10 cellular contexts compared by ENCODE assay signal in the genomic region with DNA sequence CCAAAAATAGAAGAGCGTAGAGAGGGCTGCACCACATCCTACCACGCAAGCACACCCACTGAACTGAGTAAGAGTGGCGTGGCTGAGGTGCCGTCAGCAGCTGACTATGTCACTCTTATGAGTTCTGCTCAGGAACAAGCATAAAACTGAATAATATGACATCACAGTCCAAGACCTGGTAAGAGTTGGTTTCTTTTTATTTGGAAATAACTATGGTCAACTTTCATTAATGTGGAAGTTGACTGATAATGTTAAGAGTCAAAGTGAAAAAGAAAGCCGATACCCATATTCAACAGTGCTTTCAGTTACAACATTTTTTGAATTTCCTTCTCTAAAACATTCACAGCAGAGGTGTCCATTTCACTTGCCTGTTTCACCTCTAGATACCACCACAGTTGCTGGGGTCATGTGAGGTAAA. TPM values are rescaled to one million over a fixed set of nuclear protein-coding genes. Genes with fewer than 3 reads are reported as not detected.
DNase-seq lines count a peak whose midpoint lies in the region; ATAC-seq and TF ChIP-seq lines count a peak whose summit lies in the region.
"Had no signal": no experiment of that assay in that cellular context is flagged by ENCODE, and none has a peak within 500 bp of the region (broad histone marks: within the 10 kb centered on the region; RNA-seq: fewer than 3 reads in every experiment).

No MANE protein-coding gene starts in this region.

- no peaks in the 10 kb centered on the region for H3K9me3 ChIP-seq in A673 (ENCODE audit: low read depth, low read length, poor library complexity, severe bottlenecking)

- H3K27ac Mint-ChIP-seq in T-helper 2 cell treated with Interferon-gamma antibody and Interleukin-4, amounts not matched to agents 5 μg/mL and 100 μg/mL, for 36 hours: peak overlapping the region; percentile 69

- H3K9me3 Mint-ChIP-seq in T-helper 2 cell treated with Interferon-gamma antibody and Interleukin-4, amounts not matched to agents 5 μg/mL and 100 μg/mL, for 36 hours: no peaks in the 10 kb centered on the region

- H3K36me3 Mint-ChIP-seq in T-helper 2 cell treated with Interferon-gamma antibody and Interleukin-4, amounts not matched to agents 5 μg/mL and 100 μg/mL, for 36 hours (ENCODE audit: low read depth): peaks cover 60% of the 10 kb centered on the region

- no peaks in the 10 kb centered on the region for H3K4me1 ChIP-seq in A673 (ENCODE audit: insufficient read depth, low read length, poor library complexity, severe bottlenecking)

- no peaks in the 10 kb centered on the region for H3K27me3 Mint-ChIP-seq in T-helper 2 cell treated with Interferon-gamma antibody and Interleukin-4, amounts not matched to agents 5 μg/mL and 100 μg/mL, for 36 hours (ENCODE audit: low read depth)

- POLR2A ChIA-PET in A673 (lab: Charles Lee; ENCODE audit: low non-redundant PET): no interaction called here

- H3K27me3 ChIP-seq in A673 (replicated peaks; ENCODE audit: insufficient read depth, low read depth, low read length, poor library complexity): no peaks in the 10 kb centered on the region

- H3K4me3 ChIP-seq in A673 (ENCODE audit: low read depth, low read length, poor library complexity, severe bottlenecking): no peak overlapping the region
- H3K4me3 ChIP-seq: PC-9 had no signal

- peaks cover 31% of the 10 kb centered on the region for H3K4me1 Mint-ChIP-seq in T-helper 2 cell treated with Interferon-gamma antibody and Interleukin-4, amounts not matched to agents 5 μg/mL and 100 μg/mL, for 36 hours (ENCODE audit: low read depth)

- H3K36me3 ChIP-seq in A673 (ENCODE audit: insufficient read depth, low read length, poor library complexity, severe bottlenecking): peaks cover 6% of the 10 kb centered on the region

- CTCF ChIA-PET in A673 (lab: Charles Lee): no interaction called here

- no peak for TF ChIP-seq CTCF in A673 (conservative IDR thresholded peaks at IDR 0.05; ENCODE audit: low read depth, low read length)

- no peak overlapping the region for H3K27ac ChIP-seq in A673 (ENCODE audit: low read depth, low read length, poor library complexity, severe bottlenecking)
- H3K27ac ChIP-seq: PC-9 had no signal

- DNase-seq in CD1c-positive myeloid dendritic cell (ENCODE audit: extremely low spot score): peak; percentile 76
- no peak for DNase-seq in T-helper 2 cell treated with Interferon-gamma antibody and Interleukin-4, amounts not matched to agents 5 μg/mL and 100 μg/mL, for 36 hours (ENCODE audit: low spot score)
- no peak for DNase-seq in NCI-H1694 treated with DMSO at 0.1 percent for 48 hours (lab: John Stamatoyannopoulos, UW)
- DNase-seq in dermis blood vessel endothelial cell: no peak
- DNase-seq in A673 (ENCODE audit: low spot score): no peak
- DNase-seq in A172 (ENCODE audit: low spot score): no peak
- DNase-seq: Calu3, PC-9 had no signal

- intact Hi-C loops in A673 (cut with micrococcal nuclease; ENCODE audit: unreplicated experiment): no loop called here

- peak overlapping the region; percentile 21 for H3K4me3 Mint-ChIP-seq in T-helper 2 cell treated with Interferon-gamma antibody and Interleukin-4, amounts not matched to agents 5 μg/mL and 100 μg/mL, for 36 hours

- no TSS peak for BruUV-seq in A673 (replicated peaks; lab: Mats Ljungman, UMichigan)

- ATAC-seq in GM19025 (IDR thresholded peaks at IDR 0.05; ENCODE audit: low read depth, unreplicated experiment) (peak; percentile 79), HG02938 (IDR thresholded peaks at IDR 0.05; ENCODE audit: unreplicated experiment) (peak; percentile 73)

RNA-seq across cellular contexts. Expression of gene GNS, which starts 44.6 kb away (rescaled TPM):
- total RNA-seq in dermis blood vessel endothelial cell (346 and 388 TPM in 2 replicates), A673 (2021) (50.1 and 57.5 TPM in 2 replicates)
- 139 and 146 TPM in 2 replicates for total RNA-seq in A172 (2014; rRNA removed; shearing (Covaris generic))
